1 cellular context compared by ENCODE assay signal in the genomic region with DNA sequence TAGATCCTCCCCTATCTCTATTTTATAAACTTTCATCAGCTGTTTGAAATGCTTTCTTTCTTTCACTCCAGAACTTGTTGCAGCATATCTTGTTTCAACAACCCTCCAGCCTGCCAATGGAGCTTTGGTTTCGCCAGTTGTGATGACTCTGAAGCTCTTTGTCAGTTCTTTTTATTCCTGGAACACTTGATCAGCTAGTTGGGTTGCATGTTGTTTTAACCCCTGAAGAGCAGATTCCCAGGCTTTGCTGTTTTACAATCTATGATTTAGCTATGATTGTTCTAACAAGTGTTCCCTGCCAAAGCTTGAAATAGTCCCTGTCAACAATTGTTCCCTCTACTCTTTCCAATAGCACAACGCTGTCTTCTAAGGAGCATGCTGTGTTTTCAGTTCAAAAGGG.
TF ChIP-seq lines count a peak whose summit lies in the region.

No MANE protein-coding gene starts in this region.

TF ChIP-seq in SK-N-SH treated with all-trans-retinoic acid at 6 μM for 48 hours, 23 proteins besides CTCF, POLR2A, EP300 and RAD21 (continued from another document):
- TF ChIP-seq, protein P1, sequence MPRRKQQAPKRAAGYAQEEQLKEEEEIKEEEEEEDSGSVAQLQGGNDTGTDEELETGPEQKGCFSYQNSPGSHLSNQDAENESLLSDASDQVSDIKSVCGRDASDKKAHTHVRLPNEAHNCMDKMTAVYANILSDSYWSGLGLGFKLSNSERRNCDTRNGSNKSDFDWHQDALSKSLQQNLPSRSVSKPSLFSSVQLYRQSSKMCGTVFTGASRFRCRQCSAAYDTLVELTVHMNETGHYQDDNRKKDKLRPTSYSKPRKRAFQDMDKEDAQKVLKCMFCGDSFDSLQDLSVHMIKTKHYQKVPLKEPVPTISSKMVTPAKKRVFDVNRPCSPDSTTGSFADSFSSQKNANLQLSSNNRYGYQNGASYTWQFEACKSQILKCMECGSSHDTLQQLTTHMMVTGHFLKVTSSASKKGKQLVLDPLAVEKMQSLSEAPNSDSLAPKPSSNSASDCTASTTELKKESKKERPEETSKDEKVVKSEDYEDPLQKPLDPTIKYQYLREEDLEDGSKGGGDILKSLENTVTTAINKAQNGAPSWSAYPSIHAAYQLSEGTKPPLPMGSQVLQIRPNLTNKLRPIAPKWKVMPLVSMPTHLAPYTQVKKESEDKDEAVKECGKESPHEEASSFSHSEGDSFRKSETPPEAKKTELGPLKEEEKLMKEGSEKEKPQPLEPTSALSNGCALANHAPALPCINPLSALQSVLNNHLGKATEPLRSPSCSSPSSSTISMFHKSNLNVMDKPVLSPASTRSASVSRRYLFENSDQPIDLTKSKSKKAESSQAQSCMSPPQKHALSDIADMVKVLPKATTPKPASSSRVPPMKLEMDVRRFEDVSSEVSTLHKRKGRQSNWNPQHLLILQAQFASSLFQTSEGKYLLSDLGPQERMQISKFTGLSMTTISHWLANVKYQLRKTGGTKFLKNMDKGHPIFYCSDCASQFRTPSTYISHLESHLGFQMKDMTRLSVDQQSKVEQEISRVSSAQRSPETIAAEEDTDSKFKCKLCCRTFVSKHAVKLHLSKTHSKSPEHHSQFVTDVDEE (CRISPR knock-in tag; IDR thresholded peaks at IDR 0.05), result no peak
- TF ChIP-seq, protein P2, sequence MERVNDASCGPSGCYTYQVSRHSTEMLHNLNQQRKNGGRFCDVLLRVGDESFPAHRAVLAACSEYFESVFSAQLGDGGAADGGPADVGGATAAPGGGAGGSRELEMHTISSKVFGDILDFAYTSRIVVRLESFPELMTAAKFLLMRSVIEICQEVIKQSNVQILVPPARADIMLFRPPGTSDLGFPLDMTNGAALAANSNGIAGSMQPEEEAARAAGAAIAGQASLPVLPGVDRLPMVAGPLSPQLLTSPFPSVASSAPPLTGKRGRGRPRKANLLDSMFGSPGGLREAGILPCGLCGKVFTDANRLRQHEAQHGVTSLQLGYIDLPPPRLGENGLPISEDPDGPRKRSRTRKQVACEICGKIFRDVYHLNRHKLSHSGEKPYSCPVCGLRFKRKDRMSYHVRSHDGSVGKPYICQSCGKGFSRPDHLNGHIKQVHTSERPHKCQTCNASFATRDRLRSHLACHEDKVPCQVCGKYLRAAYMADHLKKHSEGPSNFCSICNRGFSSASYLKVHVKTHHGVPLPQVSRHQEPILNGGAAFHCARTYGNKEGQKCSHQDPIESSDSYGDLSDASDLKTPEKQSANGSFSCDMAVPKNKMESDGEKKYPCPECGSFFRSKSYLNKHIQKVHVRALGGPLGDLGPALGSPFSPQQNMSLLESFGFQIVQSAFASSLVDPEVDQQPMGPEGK (CRISPR knock-in tag; IDR thresholded peaks at IDR 0.05; ENCODE audit: borderline replicate concordance), result no peak
- TF ChIP-seq ZNF565 (CRISPR knock-in tag; conservative IDR thresholded peaks at IDR 0.05; ENCODE audit: low read depth) (no peak), RARB (CRISPR knock-in tag; IDR thresholded peaks at IDR 0.05) (no peak)
